In the genomic region with DNA sequence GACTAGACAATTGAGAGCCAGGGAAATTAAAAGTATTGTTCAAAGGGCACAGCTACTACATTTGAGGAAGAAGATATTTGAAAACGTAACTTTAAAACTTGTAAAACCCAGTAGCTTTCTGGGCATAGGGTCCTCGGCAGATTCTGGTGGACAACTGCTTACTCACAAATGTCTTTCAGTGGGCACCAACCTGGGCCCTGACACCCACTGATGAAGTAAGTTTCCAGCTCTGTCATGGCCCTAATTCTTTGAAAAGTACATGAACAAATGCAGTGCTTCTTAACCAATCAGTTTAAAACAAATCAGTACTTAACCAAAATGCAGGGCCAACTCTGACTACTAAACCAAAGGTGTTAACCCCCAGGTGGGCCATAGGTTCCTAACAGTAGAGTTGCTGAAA, we compare ENCODE assay signal across 28 cellular contexts.
"Had no signal": no experiment of that assay in that cellular context is flagged by ENCODE, and none has a peak within 500 bp of the region (broad histone marks: within the 10 kb centered on the region; RNA-seq: fewer than 3 reads in every experiment).

No MANE protein-coding gene starts in this region.

- ATAC-seq: activated CD8-positive, alpha-beta T cell treated with anti-CD3 and anti-CD28 coated beads, Interleukin-2, amount 10 ng/mL, durations not matched to agents 7 days and 5 days; left ventricle myocardium superior; mucosa of descending colon; stimulated activated effector memory CD8-positive, alpha-beta T cell treated with anti-CD3 and anti-CD28 coated beads, Interleukin-12 subunit alpha, Interleukin-12 subunit beta, amount 100 ng/mL, for 72 hours; stimulated activated naive CD8-positive, alpha-beta T cell treated with anti-CD3 and anti-CD28 coated beads, Interleukin-15, amount 100 ng/mL, for 72 hours; T-cell had no signal

- H3K27ac Mint-ChIP-seq: activated CD8-positive, alpha-beta T cell treated with anti-CD3 and anti-CD28 coated beads, Interleukin-2, amount 10 ng/mL, durations not matched to agents 7 days and 5 days; activated naive CD4-positive, alpha-beta T cell treated with anti-CD3 and anti-CD28 coated beads, Interleukin-2, amount 50 U/mL, for 24 hours; naive B cell; stimulated activated effector memory CD8-positive, alpha-beta T cell treated with anti-CD3 and anti-CD28 coated beads, Interleukin-12 subunit alpha, Interleukin-12 subunit beta, amount 100 ng/mL, for 72 hours; stimulated activated naive CD8-positive, alpha-beta T cell treated with anti-CD3 and anti-CD28 coated beads, Interleukin-15, amount 100 ng/mL, for 72 hours; T-cell; T-helper 2 cell treated with Interferon-gamma antibody and Interleukin-4, amounts not matched to agents 5 μg/mL and 100 μg/mL, for 36 hours had no signal

- H3K36me3 ChIP-seq: colonic mucosa, esophagus muscularis mucosa, prostate gland, right atrium auricular region, vagina, WERI-Rb-1 had no signal

- H3K27ac ChIP-seq: colonic mucosa, esophagus muscularis mucosa, prostate gland, vagina, WERI-Rb-1 had no signal

- FAIRE-seq: frontal cortex, islet of Langerhans, TTC549 had no signal

- H3K27me3 ChIP-seq: colonic mucosa, right atrium auricular region, vagina had no signal

- H3K36me3 Mint-ChIP-seq: stimulated activated effector memory CD8-positive, alpha-beta T cell treated with anti-CD3 and anti-CD28 coated beads, Interleukin-12 subunit alpha, Interleukin-12 subunit beta, amount 100 ng/mL, for 72 hours; T-cell had no signal

- H3K9me3 Mint-ChIP-seq: activated naive CD4-positive, alpha-beta T cell treated with anti-CD3 and anti-CD28 coated beads, Interleukin-2, amount 50 U/mL, for 24 hours; T-helper 2 cell treated with Interferon-gamma antibody and Interleukin-4, amounts not matched to agents 5 μg/mL and 100 μg/mL, for 36 hours had no signal

- H3K4me1 ChIP-seq: colonic mucosa, prostate gland, vagina had no signal

- H3K9me3 ChIP-seq: colonic mucosa, esophagus muscularis mucosa, mucosa of descending colon, prostate gland, right atrium auricular region, vagina had no signal

- H3K4me3 Mint-ChIP-seq: activated CD8-positive, alpha-beta T cell treated with anti-CD3 and anti-CD28 coated beads, Interleukin-2, amount 10 ng/mL, durations not matched to agents 7 days and 5 days; activated naive CD4-positive, alpha-beta T cell treated with anti-CD3 and anti-CD28 coated beads, Interleukin-2, amount 50 U/mL, for 24 hours; central memory CD8-positive, alpha-beta T cell; naive B cell; stimulated activated effector memory CD8-positive, alpha-beta T cell treated with anti-CD3 and anti-CD28 coated beads, Interleukin-12 subunit alpha, Interleukin-12 subunit beta, amount 100 ng/mL, for 72 hours; stimulated activated naive CD8-positive, alpha-beta T cell treated with anti-CD3 and anti-CD28 coated beads, Interleukin-15, amount 100 ng/mL, for 72 hours; T-cell; T-helper 2 cell treated with Interferon-gamma antibody and Interleukin-4, amounts not matched to agents 5 μg/mL and 100 μg/mL, for 36 hours had no signal

- H3K27me3 Mint-ChIP-seq: central memory CD8-positive, alpha-beta T cell had no signal

- H3K4me3 ChIP-seq: colonic mucosa, mucosa of descending colon, prostate gland had no signal

- H3K4me1 Mint-ChIP-seq: central memory CD8-positive, alpha-beta T cell had no signal

- DNase-seq: activated CD4-positive, alpha-beta T cell treated with anti-CD3 and anti-CD28 coated beads, Interleukin-2, amount 50 U/mL, for 1 hour; activated CD4-positive, CD25-positive, alpha-beta regulatory T cell treated with anti-CD3 and anti-CD28 coated beads, Interleukin-2, amount 50 U/mL, for 72 hours; activated CD8-positive, alpha-beta T cell treated with anti-CD3 and anti-CD28 coated beads, Interleukin-2, amount 10 ng/mL, durations not matched to agents 7 days and 5 days; activated gamma-delta T cell treated with Interleukin-2 at 50 U/mL for 16 hours; aorta; colonic mucosa; glutamatergic neuron; hippocampal formation; left ventricle myocardium superior; mammary epithelial cell; mucosa of descending colon; naive B cell; stimulated activated CD4-positive, alpha-beta T cell treated with anti-CD3 and anti-CD28 coated beads, Interleukin-1b, Interleukin-23, amount 100 ng/mL, for 48 hours; stimulated activated naive CD8-positive, alpha-beta T cell treated with anti-CD3 and anti-CD28 coated beads, Interleukin-15, amount 100 ng/mL, for 72 hours; T-cell; trophoblast cell; WERI-Rb-1 had no signal
